Comparison of ENCODE assay signal across 13 cellular contexts in genomic region chr1:172269644-172270043, GRCh38.
DNase-seq lines count a peak whose midpoint lies in the region; ATAC-seq and TF ChIP-seq lines count a peak whose summit lies in the region.
"Had no signal": no experiment of that assay in that cellular context is flagged by ENCODE, and none has a peak within 500 bp of the region (broad histone marks: within the 10 kb centered on the region; RNA-seq: fewer than 3 reads in every experiment).

No MANE protein-coding gene starts in this region.

- POLR2A ChIA-PET in WTC11 (lab: Charles Lee), result no interaction called here

- H3K36me3 Mint-ChIP-seq in WTC11, result no peaks in the 10 kb centered on the region

- peak; percentile 7 for DNase-seq in stimulated activated CD4-positive, alpha-beta T cell treated with anti-CD3 and anti-CD28 coated beads, Interleukin-15, amount 100 ng/mL, for 24 hours
- no peak for DNase-seq in stimulated activated CD4-positive, alpha-beta T cell treated with anti-CD3 and anti-CD28 coated beads, Interleukin-4, amount 100 ng/mL, for 1 hour
- DNase-seq in WTC11 (ENCODE audit: low spot score) (no peak), hepatocyte (ENCODE audit: low spot score) (peak; percentile 47), vagina (ENCODE audit: extremely low spot score in 2 of 2) (no peak), tibial artery (no peak), Ammon's horn (ENCODE audit: low spot score) (no peak), NCI-H82 (lab: John Stamatoyannopoulos, UW) (no peak)
- DNase-seq: activated naive CD4-positive, alpha-beta T cell; CD4-positive, alpha-beta T cell; dermis blood vessel endothelial cell; PC-3; retina had no signal

- no peak overlapping the region for H3K4me3 ChIP-seq in hepatocyte
- no peak overlapping the region for H3K4me3 ChIP-seq in vagina
- no peak overlapping the region for H3K4me3 ChIP-seq in tibial artery

- H3K9me3 ChIP-seq in hepatocyte (ENCODE audit: low read depth) (no peaks in the 10 kb centered on the region), vagina (no peaks in the 10 kb centered on the region), tibial artery (no peaks in the 10 kb centered on the region)

- no peaks in the 10 kb centered on the region for H3K9me2 ChIP-seq in hepatocyte (replicated peaks; ENCODE audit: insufficient read depth)

- peaks cover 38% of the 10 kb centered on the region for H3K4me1 ChIP-seq in hepatocyte (ENCODE audit: insufficient read depth)
- H3K4me1 ChIP-seq in vagina, result peaks cover 13% of the 10 kb centered on the region
- H3K4me1 ChIP-seq in tibial artery, result peaks cover 0 to 10% (median 2%) of the 10 kb centered on the region in 4 donors

- TF ChIP-seq CTCF in WTC11 (IDR thresholded peaks at IDR 0.05) (no peak), hepatocyte (IDR thresholded peaks at IDR 0.05; ENCODE audit: poor library complexity) (no peak), vagina (IDR thresholded peaks at IDR 0.05) (no peak), tibial artery (IDR thresholded peaks at IDR 0.05) (no peak)

- peaks cover 28% of the 10 kb centered on the region for H3K4me1 Mint-ChIP-seq in WTC11

- H2AFZ ChIP-seq in hepatocyte, result peak overlapping the region; percentile 32

- intact Hi-C loops in vagina (cut with DNase I), result no loop called here
- intact Hi-C loops in tibial artery (cut with DNase I; ENCODE audit: low total_unique reads), result no loop called here

- H4K20me1 ChIP-seq in hepatocyte (ENCODE audit: insufficient read depth, poor library complexity, severe bottlenecking), result no peaks in the 10 kb centered on the region

- H3K27ac ChIP-seq in hepatocyte, result peak overlapping the region; percentile 65
- peak overlapping the region; percentile 4 for H3K27ac ChIP-seq in vagina
- no peak overlapping the region for H3K27ac ChIP-seq in tibial artery

- WGBS in hepatocyte (ENCODE audit: low lambda C conversion rate, missing lambda C conversion rate), result 47% methylated on average over 3 of the region's 3 CpGs

- H3K36me3 ChIP-seq in hepatocyte (replicated peaks; ENCODE audit: insufficient read depth, low read depth) (no peaks in the 10 kb centered on the region), vagina (no peaks in the 10 kb centered on the region), tibial artery (no peaks in the 10 kb centered on the region)

- H3K27me3 ChIP-seq in hepatocyte (no peaks in the 10 kb centered on the region), vagina (no peaks in the 10 kb centered on the region), tibial artery (no peaks in the 10 kb centered on the region)

- ATAC-seq in WTC11, result peak; percentile 36; the same call in 1 of the 2 replicates
- ATAC-seq: PC-3 had no signal

- H3K79me2 ChIP-seq in hepatocyte, result no peaks in the 10 kb centered on the region

- CTCF ChIA-PET in WTC11 (lab: Charles Lee), result interaction anchor here (0.6 to 0.8 kb wide), 2 partner anchors 130 to 181 kb away, joined by 3 read pairs; no protein-coding TSS in a partner anchor

- H3K9me3 Mint-ChIP-seq in WTC11, result no peaks in the 10 kb centered on the region
- H3K9me3 Mint-ChIP-seq: CD4-positive, alpha-beta T cell had no signal

- peak overlapping the region; percentile 52 for H3K4me2 ChIP-seq in hepatocyte

- 0 out of 2 replicates have a peak overlapping the region, but pooled peaks have one; percentile 10 for H3K27ac Mint-ChIP-seq in WTC11
- H3K27ac Mint-ChIP-seq: CD4-positive, alpha-beta T cell had no signal

- no peaks in the 10 kb centered on the region for H3K27me3 Mint-ChIP-seq in WTC11 (ENCODE audit: low read depth)
- H3K27me3 Mint-ChIP-seq: CD4-positive, alpha-beta T cell had no signal

- H3K4me3 Mint-ChIP-seq in WTC11, result no peak overlapping the region
- H3K4me3 Mint-ChIP-seq: CD4-positive, alpha-beta T cell had no signal

- TF ChIP-seq POLR2A in vagina (IDR thresholded peaks at IDR 0.05), result no peak

TF ChIP-seq in WTC11, 78 proteins besides CTCF, POLR2A, EP300 and RAD21:
- TF ChIP-seq PREB (CRISPR knock-in tag; IDR thresholded peaks at IDR 0.05; ENCODE audit: borderline replicate concordance) (no peak), CREB1 (CRISPR knock-in tag; IDR thresholded peaks at IDR 0.05) (no peak), FOXP1 (CRISPR knock-in tag; IDR thresholded peaks at IDR 0.05; ENCODE audit: borderline replicate concordance) (no peak), SMAD4 (CRISPR knock-in tag; IDR thresholded peaks at IDR 0.05) (no peak), ZNF423 (CRISPR knock-in tag; IDR thresholded peaks at IDR 0.05) (no peak), MXD4 (CRISPR knock-in tag; IDR thresholded peaks at IDR 0.05; ENCODE audit: borderline replicate concordance) (no peak), E2F1 (CRISPR knock-in tag; IDR thresholded peaks at IDR 0.05) (no peak)
TF ChIP-seq in WTC11: peak in this region for 0.

Comparison
In these comparisons a context has a peak if more than half of its experiments do, and no peak if none do; other contexts are left out.
1. DNase-seq: peak in stimulated activated CD4-positive, alpha-beta T cell treated with anti-CD3 and anti-CD28 coated beads, Interleukin-15, amount 100 ng/mL, for 24 hours (single experiment) and hepatocyte (single experiment); none in stimulated activated CD4-positive, alpha-beta T cell treated with anti-CD3 and anti-CD28 coated beads, Interleukin-4, amount 100 ng/mL, for 1 hour (single experiment), WTC11 (single experiment), vagina (0 of 2), tibial artery (0 of 2), Ammon's horn (single experiment) and NCI-H82 (single experiment).
2. H3K27ac ChIP-seq: peak in hepatocyte (single experiment) and vagina (single experiment); none in tibial artery (0 of 2).